In genomic region chr4:6109842-6110560, GRCh38 we compare ENCODE assay signal across 1 cellular context.
TF ChIP-seq lines count a peak whose summit lies in the region.

No MANE protein-coding gene starts in this region.

TF ChIP-seq in WTC11, 78 proteins besides CTCF, POLR2A, EP300 and RAD21 (continued from another document):
- TF ChIP-seq PRDM15 (CRISPR knock-in tag; IDR thresholded peaks at IDR 0.05) (peak; percentile 90), AFF4 (CRISPR knock-in tag; IDR thresholded peaks at IDR 0.05; ENCODE audit: borderline replicate concordance) (no peak), JUN (CRISPR knock-in tag; IDR thresholded peaks at IDR 0.05) (no peak)
- TF ChIP-seq, protein P1, sequence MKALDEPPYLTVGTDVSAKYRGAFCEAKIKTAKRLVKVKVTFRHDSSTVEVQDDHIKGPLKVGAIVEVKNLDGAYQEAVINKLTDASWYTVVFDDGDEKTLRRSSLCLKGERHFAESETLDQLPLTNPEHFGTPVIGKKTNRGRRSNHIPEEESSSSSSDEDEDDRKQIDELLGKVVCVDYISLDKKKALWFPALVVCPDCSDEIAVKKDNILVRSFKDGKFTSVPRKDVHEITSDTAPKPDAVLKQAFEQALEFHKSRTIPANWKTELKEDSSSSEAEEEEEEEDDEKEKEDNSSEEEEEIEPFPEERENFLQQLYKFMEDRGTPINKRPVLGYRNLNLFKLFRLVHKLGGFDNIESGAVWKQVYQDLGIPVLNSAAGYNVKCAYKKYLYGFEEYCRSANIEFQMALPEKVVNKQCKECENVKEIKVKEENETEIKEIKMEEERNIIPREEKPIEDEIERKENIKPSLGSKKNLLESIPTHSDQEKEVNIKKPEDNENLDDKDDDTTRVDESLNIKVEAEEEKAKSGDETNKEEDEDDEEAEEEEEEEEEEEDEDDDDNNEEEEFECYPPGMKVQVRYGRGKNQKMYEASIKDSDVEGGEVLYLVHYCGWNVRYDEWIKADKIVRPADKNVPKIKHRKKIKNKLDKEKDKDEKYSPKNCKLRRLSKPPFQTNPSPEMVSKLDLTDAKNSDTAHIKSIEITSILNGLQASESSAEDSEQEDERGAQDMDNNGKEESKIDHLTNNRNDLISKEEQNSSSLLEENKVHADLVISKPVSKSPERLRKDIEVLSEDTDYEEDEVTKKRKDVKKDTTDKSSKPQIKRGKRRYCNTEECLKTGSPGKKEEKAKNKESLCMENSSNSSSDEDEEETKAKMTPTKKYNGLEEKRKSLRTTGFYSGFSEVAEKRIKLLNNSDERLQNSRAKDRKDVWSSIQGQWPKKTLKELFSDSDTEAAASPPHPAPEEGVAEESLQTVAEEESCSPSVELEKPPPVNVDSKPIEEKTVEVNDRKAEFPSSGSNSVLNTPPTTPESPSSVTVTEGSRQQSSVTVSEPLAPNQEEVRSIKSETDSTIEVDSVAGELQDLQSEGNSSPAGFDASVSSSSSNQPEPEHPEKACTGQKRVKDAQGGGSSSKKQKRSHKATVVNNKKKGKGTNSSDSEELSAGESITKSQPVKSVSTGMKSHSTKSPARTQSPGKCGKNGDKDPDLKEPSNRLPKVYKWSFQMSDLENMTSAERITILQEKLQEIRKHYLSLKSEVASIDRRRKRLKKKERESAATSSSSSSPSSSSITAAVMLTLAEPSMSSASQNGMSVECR (CRISPR knock-in tag; IDR thresholded peaks at IDR 0.05; ENCODE audit: borderline replicate concordance): no peak
